23 cellular contexts compared by ENCODE assay signal in genomic region chr18:37636831-37637230, GRCh38.
DNase-seq lines count a peak whose midpoint lies in the region; ATAC-seq, FAIRE-seq and TF ChIP-seq lines count a peak whose summit lies in the region.
"Had no signal": no experiment of that assay in that cellular context is flagged by ENCODE, and none has a peak within 500 bp of the region (broad histone marks: within the 10 kb centered on the region; RNA-seq: fewer than 3 reads in every experiment).

No MANE protein-coding gene starts in this region.

- H3K4me3 ChIP-seq in bronchial epithelial cell (ENCODE audit: low read depth, low read length) (no peak overlapping the region), lung (no peak overlapping the region), heart left ventricle (no peak overlapping the region), suprapubic skin (no peak overlapping the region)
- H3K4me3 ChIP-seq: A549; BLaER1 treated with 17β-estradiol and CSF1 and Interleukin-3, amounts not matched to agents 10 nM and 100 nM; GM12878 had no signal

- no peak overlapping the region for H3K4me3 Mint-ChIP-seq in activated CD4-positive, alpha-beta T cell treated with anti-CD3 and anti-CD28 coated beads, Interleukin-2, amount 10 ng/mL, durations not matched to agents 24 days and 14 days
- no peak overlapping the region for H3K4me3 Mint-ChIP-seq in T-helper 17 cell
- H3K4me3 Mint-ChIP-seq: B cell; CD4-positive, alpha-beta T cell; CD8-positive, alpha-beta T cell had no signal

- DNase-seq in activated CD4-positive, alpha-beta T cell treated with anti-CD3 and anti-CD28 coated beads, Interleukin-2, amount 10 ng/mL, durations not matched to agents 24 days and 14 days = peak; percentile 12
- no peak for DNase-seq in activated CD4-positive, alpha-beta T cell treated with anti-CD3 and anti-CD28 coated beads for 4 hours
- DNase-seq in bronchial epithelial cell (ENCODE audit: low read depth) = no peak
- peak; percentile 1 for DNase-seq in lung (ENCODE audit: low spot score)
- no peak for DNase-seq in heart left ventricle
- DNase-seq in T-helper 17 cell = no peak
- DNase-seq in suprapubic skin (ENCODE audit: low spot score in 2 of 2) = no peak
- DNase-seq: AML-193; Caco-2; Calu3; CD4-positive, alpha-beta T cell; CD8-positive, alpha-beta T cell; DMS79 treated with DMSO at 0.1 percent for 48 hours; GDM1 had no signal

- H3K27ac ChIP-seq in lung (ENCODE audit: low read depth in 1 of 2, low read length in 1 of 2) (no peak overlapping the region), heart left ventricle (no peak overlapping the region), suprapubic skin (no peak overlapping the region)
- H3K27ac ChIP-seq: 22Rv1; A549; BLaER1 treated with 17β-estradiol and CSF1 and Interleukin-3, amounts not matched to agents 10 nM and 100 nM; C4-2B had no signal

- H3K27me3 Mint-ChIP-seq in activated CD4-positive, alpha-beta T cell treated with anti-CD3 and anti-CD28 coated beads, Interleukin-2, amount 10 ng/mL, durations not matched to agents 24 days and 14 days = no peaks in the 10 kb centered on the region
- H3K27me3 Mint-ChIP-seq in T-helper 17 cell = no peaks in the 10 kb centered on the region
- H3K27me3 Mint-ChIP-seq: B cell; CD4-positive, alpha-beta T cell had no signal

- TF ChIP-seq CTCF in bronchial epithelial cell (IDR thresholded peaks at IDR 0.05; ENCODE audit: insufficient read depth, low read length, severe bottlenecking) (no peak), lung (IDR thresholded peaks at IDR 0.05; ENCODE audit: control extremely low read depth, extremely low read depth) (no peak), heart left ventricle (IDR thresholded peaks at IDR 0.05) (no peak), suprapubic skin (IDR thresholded peaks at IDR 0.05) (no peak)

- TF ChIP-seq POLR2A in heart left ventricle (IDR thresholded peaks at IDR 0.05) = no peak
- no peak for TF ChIP-seq POLR2A in suprapubic skin (IDR thresholded peaks at IDR 0.05)

- 87 to 93% methylated on average over 6 of the region's 6 CpGs for WGBS in lung, 2 donors
- 77 to 86% (median 82%) methylated on average over 6 of the region's 6 CpGs for WGBS in heart left ventricle, 4 donors
- 91% methylated on average over 6 of the region's 6 CpGs for WGBS in suprapubic skin

- peak; percentile 79 for FAIRE-seq in bronchial epithelial cell (lab: Jason Lieb, UNC)
- FAIRE-seq: A549, D721Med, GM12878, GM12892, GM19239 had no signal

- no peaks in the 10 kb centered on the region for H3K36me3 ChIP-seq in bronchial epithelial cell (ENCODE audit: control insufficient read depth, insufficient read depth, low read length)
- no peaks in the 10 kb centered on the region for H3K36me3 ChIP-seq in lung (ENCODE audit: control insufficient read depth in 2 of 2, insufficient read depth in 2 of 2, low read length in 2 of 2)
- H3K36me3 ChIP-seq in heart left ventricle = no peaks in the 10 kb centered on the region
- no peaks in the 10 kb centered on the region for H3K36me3 ChIP-seq in suprapubic skin
- H3K36me3 ChIP-seq: BLaER1 treated with 17β-estradiol and CSF1 and Interleukin-3, amounts not matched to agents 10 nM and 100 nM had no signal

- H3K4me1 Mint-ChIP-seq in activated CD4-positive, alpha-beta T cell treated with anti-CD3 and anti-CD28 coated beads, Interleukin-2, amount 10 ng/mL, durations not matched to agents 24 days and 14 days = no peaks in the 10 kb centered on the region
- no peaks in the 10 kb centered on the region for H3K4me1 Mint-ChIP-seq in T-helper 17 cell
- H3K4me1 Mint-ChIP-seq: B cell had no signal

- H3K27ac Mint-ChIP-seq in activated CD4-positive, alpha-beta T cell treated with anti-CD3 and anti-CD28 coated beads, Interleukin-2, amount 10 ng/mL, durations not matched to agents 24 days and 14 days = no peak overlapping the region
- no peak overlapping the region for H3K27ac Mint-ChIP-seq in T-helper 17 cell
- H3K27ac Mint-ChIP-seq: B cell; CD4-positive, alpha-beta T cell; CD8-positive, alpha-beta T cell had no signal

- TF ChIP-seq EP300 in suprapubic skin (IDR thresholded peaks at IDR 0.05) = no peak

- no peaks in the 10 kb centered on the region for H3K9me3 Mint-ChIP-seq in activated CD4-positive, alpha-beta T cell treated with anti-CD3 and anti-CD28 coated beads, Interleukin-2, amount 10 ng/mL, durations not matched to agents 24 days and 14 days
- H3K9me3 Mint-ChIP-seq: CD4-positive, alpha-beta T cell had no signal

- H3K4me1 ChIP-seq in lung (ENCODE audit: control insufficient read depth in 2 of 2, insufficient read depth in 2 of 2, low read length in 2 of 2) (no peaks in the 10 kb centered on the region), heart left ventricle (no peaks in the 10 kb centered on the region), suprapubic skin (no peaks in the 10 kb centered on the region)
- H3K4me1 ChIP-seq: A549; BLaER1 treated with 17β-estradiol and CSF1 and Interleukin-3, amounts not matched to agents 10 nM and 100 nM; Caco-2 had no signal

- intact Hi-C loops in activated CD4-positive, alpha-beta T cell treated with anti-CD3 and anti-CD28 coated beads, Interleukin-2, amount 10 ng/mL, durations not matched to agents 24 days and 14 days (cut with micrococcal nuclease) = no loop called here
- intact Hi-C loops in heart left ventricle (cut with DNase I) = no loop called here

- H3K9me3 ChIP-seq in lung (ENCODE audit: control insufficient read depth in 2 of 2, insufficient read depth in 1 of 2, low read length in 1 of 2) = peaks cover 0 to 3% of the 10 kb centered on the region in 2 donors
- no peaks in the 10 kb centered on the region for H3K9me3 ChIP-seq in heart left ventricle
- no peaks in the 10 kb centered on the region for H3K9me3 ChIP-seq in T-helper 17 cell (ENCODE audit: control insufficient read depth, low read length, poor library complexity, severe bottlenecking)
- no peaks in the 10 kb centered on the region for H3K9me3 ChIP-seq in suprapubic skin
- H3K9me3 ChIP-seq: A549; BLaER1 treated with 17β-estradiol and CSF1 and Interleukin-3, amounts not matched to agents 10 nM and 100 nM; Caco-2 had no signal

- no peak for ATAC-seq in lung (ENCODE audit: insufficient read depth, low FRiP score)
- ATAC-seq in heart left ventricle = no peak
- ATAC-seq in T-helper 17 cell = no peak
- ATAC-seq: A549; CD8-positive, alpha-beta T cell; GM12878 had no signal

- H3K36me3 Mint-ChIP-seq in activated CD4-positive, alpha-beta T cell treated with anti-CD3 and anti-CD28 coated beads, Interleukin-2, amount 10 ng/mL, durations not matched to agents 24 days and 14 days (ENCODE audit: low read depth) = no peaks in the 10 kb centered on the region
- no peaks in the 10 kb centered on the region for H3K36me3 Mint-ChIP-seq in T-helper 17 cell (ENCODE audit: low read depth)
- H3K36me3 Mint-ChIP-seq: CD8-positive, alpha-beta T cell had no signal

- H3K27me3 ChIP-seq in bronchial epithelial cell (ENCODE audit: control insufficient read depth, insufficient read depth, low read length) (no peaks in the 10 kb centered on the region), lung (ENCODE audit: control insufficient read depth, insufficient read depth) (no peaks in the 10 kb centered on the region), heart left ventricle (no peaks in the 10 kb centered on the region), suprapubic skin (no peaks in the 10 kb centered on the region)
- H3K27me3 ChIP-seq: BLaER1 treated with 17β-estradiol and CSF1 and Interleukin-3, amounts not matched to agents 10 nM and 100 nM had no signal

Comparison
In these comparisons a context has a peak if more than half of its experiments do, and no peak if none do; other contexts are left out.
1. DNase-seq: peak in activated CD4-positive, alpha-beta T cell treated with anti-CD3 and anti-CD28 coated beads, Interleukin-2, amount 10 ng/mL, durations not matched to agents 24 days and 14 days (single experiment) and lung (single experiment); none in activated CD4-positive, alpha-beta T cell treated with anti-CD3 and anti-CD28 coated beads for 4 hours (0 of 2), bronchial epithelial cell (single experiment), heart left ventricle (0 of 5), T-helper 17 cell (0 of 3) and suprapubic skin (0 of 2).